19 cellular contexts compared by ENCODE assay signal in genomic region chr3:190716961-190717360, GRCh38.
"Had no signal": no experiment of that assay in that cellular context is flagged by ENCODE, and none has a peak within 500 bp of the region (broad histone marks: within the 10 kb centered on the region; RNA-seq: fewer than 3 reads in every experiment).

No MANE protein-coding gene starts in this region.

- H3K4me3 ChIP-seq: Peyer's patch, SJCRH30 had no signal

- H3K27ac ChIP-seq: Peyer's patch, SJCRH30 had no signal

- ATAC-seq: PC-3, Right ventricle myocardium inferior, SK-N-SH treated with all-trans-retinoic acid at 6 μM for 48 hours had no signal

- H3K27me3 ChIP-seq: Peyer's patch, SJCRH30 had no signal

- H3K9me3 ChIP-seq: Peyer's patch, SJCRH30 had no signal

- DNase-seq: Karpas-422, KG1, MM.1S, NCI-H1092 treated with DMSO at 0.1 percent for 48 hours, NCI-H1436, NCI-H187, NCI-H2029, NCI-H2081 treated with DMSO at 0.1 percent for 48 hours, NCI-H2171 treated with DMSO at 0.1 percent for 48 hours, NCI-H2227 treated with DMSO at 0.1 percent for 48 hours, NCI-H524, NCI-H69, NCI-H774, PC-3, Peyer's patch, SHP77 treated with DMSO at 0.1 percent for 48 hours, SJCRH30 had no signal

- H3K4me1 ChIP-seq: Peyer's patch had no signal

- H3K36me3 ChIP-seq: Peyer's patch, SJCRH30 had no signal
